12 cellular contexts compared by ENCODE assay signal in genomic region chr3:172156309-172156998, GRCh38.
DNase-seq lines count a peak whose midpoint lies in the region; ATAC-seq, FAIRE-seq and TF ChIP-seq lines count a peak whose summit lies in the region.
"Had no signal": no experiment of that assay in that cellular context is flagged by ENCODE, and none has a peak within 500 bp of the region (broad histone marks: within the 10 kb centered on the region; RNA-seq: fewer than 3 reads in every experiment).

No MANE protein-coding gene starts in this region.

- no peak overlapping the region for H3K4me2 ChIP-seq in K562 (ENCODE audit: insufficient read depth, low read length)

- peaks cover 15% of the 10 kb centered on the region for H3K36me3 Mint-ChIP-seq in stimulated activated memory B cell treated with anti-CD40 and anti-IgM and Interleukin-4, amounts not matched to agents 10 μg/mL and 1 μg/mL and 100 μg/mL, for 72 hours

- H3K27ac ChIP-seq in K562 (ENCODE audit: extremely low read depth, low read depth, low read length) (no peak overlapping the region), liver (ENCODE audit: low read depth in 1 of 2, low read length in 2 of 2) (peak overlapping the region; percentile 39 to 55), upper lobe of left lung (peak overlapping the region; percentile 19 to 87 (median 38))
- H3K27ac ChIP-seq: colonic mucosa had no signal

- TF ChIP-seq POLR2A in K562 (conservative IDR thresholded peaks at IDR 0.05) (no peak), upper lobe of left lung (IDR thresholded peaks at IDR 0.05) (no peak)

- H3K27ac Mint-ChIP-seq in stimulated activated memory B cell treated with anti-CD40 and anti-IgM and Interleukin-4, amounts not matched to agents 10 μg/mL and 1 μg/mL and 100 μg/mL, for 72 hours, result no peak overlapping the region
- H3K27ac Mint-ChIP-seq: stimulated activated naive CD8-positive, alpha-beta T cell treated with anti-CD3 and anti-CD28 coated beads, Interleukin-15, amount 100 ng/mL, for 72 hours had no signal

- peaks cover 7 to 19% of the 10 kb centered on the region in 2 experiments; a peak in 3 of 5 replicates for H3K4me1 ChIP-seq in K562 (replicated peaks in 1 of 2; ENCODE audit: control insufficient read depth in 2 of 2, insufficient read depth in 2 of 2, low read length in 2 of 2)
- peaks cover 14 to 49% (median 30%) of the 10 kb centered on the region in 4 donors for H3K4me1 ChIP-seq in liver (ENCODE audit: control insufficient read depth in 4 of 4, insufficient read depth in 4 of 4, low read length in 3 of 4)
- peaks cover 56 to 66% (median 58%) of the 10 kb centered on the region in 4 donors for H3K4me1 ChIP-seq in upper lobe of left lung

- CTCF ChIA-PET in K562 (lab: Yijun Ruan, JAX; ENCODE audit: low intra/inter-chr PET ratio), result no interaction called here

- TF ChIP-seq EP300 in K562 (IDR thresholded peaks at IDR 0.05; ENCODE audit: low read length) (no peak), upper lobe of left lung (IDR thresholded peaks at IDR 0.05) (no peak)

- POLR2A ChIA-PET in K562 (lab: Yijun Ruan, JAX), result interaction anchor here (0.7 kb wide), 1 partner anchor 153 kb away, joined by 3 read pairs; no protein-coding TSS in a partner anchor

- H3K9me1 ChIP-seq in K562 (ENCODE audit: control insufficient read depth, insufficient read depth, low read length), result no peaks in the 10 kb centered on the region

- H3K9me3 ChIP-seq in K562 (replicated peaks; ENCODE audit: control insufficient read depth, insufficient read depth, low read depth, low read length) (no peaks in the 10 kb centered on the region), liver (ENCODE audit: control insufficient read depth in 4 of 4, low read length in 3 of 4) (no peaks in the 10 kb centered on the region), upper lobe of left lung (no peaks in the 10 kb centered on the region)
- H3K9me3 ChIP-seq: colonic mucosa had no signal

- peaks cover 64% of the 10 kb centered on the region for H3K79me2 ChIP-seq in K562 (ENCODE audit: control insufficient read depth, insufficient read depth, low read length)

- peaks cover 8% of the 10 kb centered on the region for H4K20me1 ChIP-seq in K562 (replicated peaks; ENCODE audit: control insufficient read depth, insufficient read depth, low read length)

- in situ Hi-C loops in K562 (cut with MboI), result no loop called here

- no peaks in the 10 kb centered on the region for H3K27me3 ChIP-seq in K562 (ENCODE audit: control insufficient read depth in 2 of 2, insufficient read depth in 2 of 2, low read length in 2 of 2)
- no peaks in the 10 kb centered on the region for H3K27me3 ChIP-seq in liver (ENCODE audit: control insufficient read depth in 4 of 4, insufficient read depth in 4 of 4, low read length in 3 of 4)
- H3K27me3 ChIP-seq in upper lobe of left lung, result no peaks in the 10 kb centered on the region
- H3K27me3 ChIP-seq: colonic mucosa had no signal

- H3K4me1 Mint-ChIP-seq in stimulated activated memory B cell treated with anti-CD40 and anti-IgM and Interleukin-4, amounts not matched to agents 10 μg/mL and 1 μg/mL and 100 μg/mL, for 72 hours, result peaks cover 20% of the 10 kb centered on the region

- WGBS in K562 (ENCODE audit: insufficient coverage, low coverage, missing lambda C conversion rate), result 67% methylated on average over 11 of the region's 11 CpGs
- WGBS in liver, result 39% methylated on average over 11 of the region's 11 CpGs
- WGBS in upper lobe of left lung, 2 donors, result 52 to 58% methylated on average over 11 of the region's 11 CpGs

- peaks cover 18% of the 10 kb centered on the region for H3K27me3 Mint-ChIP-seq in stimulated activated memory B cell treated with anti-CD40 and anti-IgM and Interleukin-4, amounts not matched to agents 10 μg/mL and 1 μg/mL and 100 μg/mL, for 72 hours
- H3K27me3 Mint-ChIP-seq: stimulated activated naive CD8-positive, alpha-beta T cell treated with anti-CD3 and anti-CD28 coated beads, Interleukin-15, amount 100 ng/mL, for 72 hours had no signal

- peaks cover 3% of the 10 kb centered on the region; the same call in 1 of the 3 replicates for H3K36me3 ChIP-seq in K562 (ENCODE audit: control insufficient read depth, insufficient read depth, low read length)
- H3K36me3 ChIP-seq in liver (ENCODE audit: control insufficient read depth in 4 of 4, insufficient read depth in 3 of 4, low read depth in 1 of 4, low read length in 3 of 4), result peaks cover 0 to 1% (median 0%) of the 10 kb centered on the region in 4 donors
- no peaks in the 10 kb centered on the region for H3K36me3 ChIP-seq in upper lobe of left lung
- H3K36me3 ChIP-seq: colonic mucosa had no signal

- DNase-seq in NCI-H748 (lab: John Stamatoyannopoulos, UW; ENCODE audit: unreplicated experiment) (peak; percentile 42), NCI-H748 treated with DMSO at 0.1 percent for 48 hours (lab: John Stamatoyannopoulos, UW) (no peak), K562 (ENCODE audit: extremely low read depth in 1 of 4, low spot score in 3 of 4) (no peak), upper lobe of left lung (peak in 1 of 2 donors; percentile 85), frontal cortex (ENCODE audit: low spot score in 2 of 2) (no peak)
- DNase-seq: colonic mucosa; stimulated activated naive CD8-positive, alpha-beta T cell treated with anti-CD3 and anti-CD28 coated beads, Interleukin-15, amount 100 ng/mL, for 72 hours had no signal

- intact Hi-C loops in K562 (cut with micrococcal nuclease), result no loop called here

- H2AFZ ChIP-seq in K562 (ENCODE audit: low read depth, low read length), result no peak overlapping the region

- no peaks in the 10 kb centered on the region for H3K9me3 Mint-ChIP-seq in stimulated activated memory B cell treated with anti-CD40 and anti-IgM and Interleukin-4, amounts not matched to agents 10 μg/mL and 1 μg/mL and 100 μg/mL, for 72 hours
- H3K9me3 Mint-ChIP-seq: stimulated activated naive CD8-positive, alpha-beta T cell treated with anti-CD3 and anti-CD28 coated beads, Interleukin-15, amount 100 ng/mL, for 72 hours had no signal

- no TSS peak for BruUV-seq in K562 (replicated peaks; lab: Mats Ljungman, UMichigan)

- H3K4me3 ChIP-seq in K562, result no peak overlapping the region
- H3K4me3 ChIP-seq in liver (ENCODE audit: low read depth in 1 of 3, low read length in 3 of 3), result no peak overlapping the region
- no peak overlapping the region for H3K4me3 ChIP-seq in upper lobe of left lung
- H3K4me3 ChIP-seq: colonic mucosa, skin epidermis had no signal

- peak overlapping the region in 1 of 2 experiments; percentile 54; a peak in 1 of 4 replicates for H3K9ac ChIP-seq in K562 (ENCODE audit: insufficient read depth in 1 of 2, low read depth in 2 of 2, low read length in 2 of 2)
- H3K9ac ChIP-seq in liver (ENCODE audit: low read depth in 1 of 2, low read length in 2 of 2), result no peak overlapping the region

- no peak overlapping the region for H3K4me3 Mint-ChIP-seq in stimulated activated memory B cell treated with anti-CD40 and anti-IgM and Interleukin-4, amounts not matched to agents 10 μg/mL and 1 μg/mL and 100 μg/mL, for 72 hours
- H3K4me3 Mint-ChIP-seq: stimulated activated naive CD8-positive, alpha-beta T cell treated with anti-CD3 and anti-CD28 coated beads, Interleukin-15, amount 100 ng/mL, for 72 hours had no signal

- ATAC-seq in K562 (no peak), upper lobe of left lung (ENCODE audit: low FRiP score in 2 of 2) (no peak), GM18873 (IDR thresholded peaks at IDR 0.05; ENCODE audit: low FRiP score, unreplicated experiment) (no peak)
- no peak for ATAC-seq in stimulated activated memory B cell treated with anti-CD40 and anti-IgM and Interleukin-4, amounts not matched to agents 10 μg/mL and 1 μg/mL and 100 μg/mL, for 72 hours
- ATAC-seq: Right ventricle myocardium inferior; stimulated activated naive CD8-positive, alpha-beta T cell treated with anti-CD3 and anti-CD28 coated beads, Interleukin-15, amount 100 ng/mL, for 72 hours had no signal

- TF ChIP-seq RAD21 in K562 (CRISPR knock-in tag; conservative IDR thresholded peaks at IDR 0.05 in 1 of 2, IDR thresholded peaks at IDR 0.05 in 1 of 2), result no peak
- no peak for TF ChIP-seq RAD21 in liver (IDR thresholded peaks at IDR 0.05)

- FAIRE-seq in K562 (lab: Jason Lieb, UNC), result no peak
- no peak for FAIRE-seq in frontal cortex (lab: Jason Lieb, UNC)

- no peak for TF ChIP-seq CTCF in K562 (IDR thresholded peaks at IDR 0.05 in 2 of 3, conservative IDR thresholded peaks at IDR 0.05 in 1 of 3; ENCODE audit: insufficient read depth in 2 of 3, low read depth in 1 of 3, low read length in 3 of 3)
- TF ChIP-seq CTCF in liver (IDR thresholded peaks at IDR 0.05; ENCODE audit: low read depth, low read length, missing input control), result no peak
- TF ChIP-seq CTCF in upper lobe of left lung (IDR thresholded peaks at IDR 0.05), result no peak

TF ChIP-seq in K562, 482 proteins besides CTCF, POLR2A, EP300 and RAD21:
- peak; percentile 21 for TF ChIP-seq RBM22 (IDR thresholded peaks at IDR 0.05; ENCODE audit: low read depth, low read length, poor library complexity, severe bottlenecking)
- TF ChIP-seq, protein P1, sequence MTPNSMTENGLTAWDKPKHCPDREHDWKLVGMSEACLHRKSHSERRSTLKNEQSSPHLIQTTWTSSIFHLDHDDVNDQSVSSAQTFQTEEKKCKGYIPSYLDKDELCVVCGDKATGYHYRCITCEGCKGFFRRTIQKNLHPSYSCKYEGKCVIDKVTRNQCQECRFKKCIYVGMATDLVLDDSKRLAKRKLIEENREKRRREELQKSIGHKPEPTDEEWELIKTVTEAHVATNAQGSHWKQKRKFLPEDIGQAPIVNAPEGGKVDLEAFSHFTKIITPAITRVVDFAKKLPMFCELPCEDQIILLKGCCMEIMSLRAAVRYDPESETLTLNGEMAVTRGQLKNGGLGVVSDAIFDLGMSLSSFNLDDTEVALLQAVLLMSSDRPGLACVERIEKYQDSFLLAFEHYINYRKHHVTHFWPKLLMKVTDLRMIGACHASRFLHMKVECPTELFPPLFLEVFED (CRISPR knock-in tag; conservative IDR thresholded peaks at IDR 0.05), result no peak
TF ChIP-seq in K562: peak in this region for 1.

TF ChIP-seq in liver, 16 proteins besides CTCF, POLR2A, EP300 and RAD21 (continues in another document):
- no peak for TF ChIP-seq TAF1 (conservative IDR thresholded peaks at IDR 0.05)
- no peak for TF ChIP-seq HNF4G (IDR thresholded peaks at IDR 0.05)
- no peak for TF ChIP-seq JUND (IDR thresholded peaks at IDR 0.05)
- TF ChIP-seq ATF3 (IDR thresholded peaks at IDR 0.05), result no peak
- TF ChIP-seq GABPA (IDR thresholded peaks at IDR 0.05 in 1 of 2, conservative IDR thresholded peaks at IDR 0.05 in 1 of 2), result no peak
- TF ChIP-seq FOXA2 (IDR thresholded peaks at IDR 0.05), result no peak
- TF ChIP-seq SP1 (IDR thresholded peaks at IDR 0.05), result no peak
- no peak for TF ChIP-seq NR2F2 (IDR thresholded peaks at IDR 0.05)
- TF ChIP-seq EGR1 (IDR thresholded peaks at IDR 0.05; ENCODE audit: low read depth in 2 of 2), result no peak
- TF ChIP-seq HNF4A (conservative IDR thresholded peaks at IDR 0.05), result no peak
- TF ChIP-seq, protein P2, sequence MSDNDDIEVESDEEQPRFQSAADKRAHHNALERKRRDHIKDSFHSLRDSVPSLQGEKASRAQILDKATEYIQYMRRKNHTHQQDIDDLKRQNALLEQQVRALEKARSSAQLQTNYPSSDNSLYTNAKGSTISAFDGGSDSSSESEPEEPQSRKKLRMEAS (IDR thresholded peaks at IDR 0.05), result no peak
